Comparison of ENCODE assay signal across 31 cellular contexts in the genomic region with DNA sequence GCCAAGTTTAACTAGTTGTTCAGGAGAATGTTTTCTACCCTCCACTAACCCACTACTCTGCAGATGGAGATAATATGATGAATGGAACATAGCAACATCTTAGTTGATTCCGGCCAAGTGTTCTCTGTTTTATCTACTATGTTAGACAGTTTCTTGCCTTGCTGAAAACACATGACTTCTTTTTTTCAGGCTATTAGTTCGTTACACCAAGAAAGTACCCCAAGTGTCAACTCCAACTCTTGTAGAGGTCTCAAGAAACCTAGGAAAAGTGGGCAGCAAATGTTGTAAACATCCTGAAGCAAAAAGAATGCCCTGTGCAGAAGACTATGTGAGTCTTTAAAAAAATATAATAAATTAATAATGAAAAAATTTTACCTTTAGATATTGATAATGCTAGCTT. TPM values are rescaled to one million over a fixed set of nuclear protein-coding genes. Genes with fewer than 3 reads are reported as not detected.
"Had no signal": no experiment of that assay in that cellular context is flagged by ENCODE, and none has a peak within 500 bp of the region (broad histone marks: within the 10 kb centered on the region; RNA-seq: fewer than 3 reads in every experiment).

No MANE protein-coding gene starts in this region.

- H3K9me3 ChIP-seq: stomach, suprapubic skin, testis, thoracic aorta, thyroid gland, tibial artery, tibial nerve, transverse colon, upper lobe of left lung, upper lobe of right lung, uterus, vagina had no signal

- FAIRE-seq: urothelium cell line had no signal

- H3K27me3 ChIP-seq: stomach, suprapubic skin, testis, thyroid gland, tibial artery, tibial nerve, transverse colon, upper lobe of left lung, upper lobe of right lung, uterus, vagina had no signal

- H3K36me3 ChIP-seq: stomach, suprapubic skin, thoracic aorta, thyroid gland, tibial artery, tibial nerve, transverse colon, upper lobe of left lung, upper lobe of right lung, uterus, vagina had no signal

- H3K4me1 ChIP-seq: stomach, suprapubic skin, testis, thyroid gland, tibial artery, tibial nerve, transverse colon, upper lobe of left lung, upper lobe of right lung, uterus, vagina had no signal

- H3K27ac ChIP-seq: stomach, suprapubic skin, testis, thoracic aorta, thyroid gland, tibial artery, tibial nerve, transverse colon, upper lobe of left lung, upper lobe of right lung, uterus, vagina had no signal

- DNase-seq: stimulated activated CD4-positive, alpha-beta T cell treated with anti-CD3 and anti-CD28 coated beads, Interleukin-2, amount 100 ng/mL, for 48 hours; stimulated activated CD4-positive, alpha-beta T cell treated with anti-CD3 and anti-CD28 coated beads, Interleukin-4, amount 100 ng/mL, for 1 hour; stimulated activated CD4-positive, alpha-beta T cell treated with anti-CD3 and anti-CD28 coated beads, Interleukin-4, amount 100 ng/mL, for 24 hours; stimulated activated CD4-positive, alpha-beta T cell treated with anti-CD3 and anti-CD28 coated beads, Interleukin-4, amount 100 ng/mL, for 4 hours; stimulated activated CD8-positive, alpha-beta memory T cell treated with anti-CD3 and anti-CD28 coated beads, Interleukin-4, amount 100 ng/mL, for 48 hours; stimulated activated naive B cell treated with anti-CD40 and anti-IgM and Interleukin-4, amounts not matched to agents 10 μg/mL and 1 μg/mL and 100 μg/mL, for 72 hours; stimulated activated naive CD4-positive, alpha-beta T cell; stimulated activated naive CD4-positive, alpha-beta T cell treated with Interleukin-2 at 50 U/mL for 16 hours; stimulated activated naive CD8-positive, alpha-beta T cell treated with anti-CD3 and anti-CD28 coated beads, Interleukin-15, amount 100 ng/mL, for 72 hours; stimulated activated naive CD8-positive, alpha-beta T cell treated with anti-CD3 and anti-CD28 coated beads, Interleukin-15, Interleukin-2, amounts not matched to agents 100 U/mL and 50 U/mL, for 24 hours; stomach; substantia nigra; testis; thyroid gland; tibial artery; transverse colon; trophoblast cell; upper lobe of left lung; upper lobe of right lung; uterus had no signal

- H3K4me3 ChIP-seq: stomach, suprapubic skin, testis, thoracic aorta, thyroid gland, tibial artery, tibial nerve, transverse colon, upper lobe of left lung, upper lobe of right lung, uterus, vagina had no signal

- ATAC-seq: stimulated activated effector memory CD8-positive, alpha-beta T cell treated with anti-CD3 and anti-CD28 coated beads, Interleukin-12 subunit alpha, Interleukin-12 subunit beta, amount 100 ng/mL, for 72 hours; stimulated activated memory B cell treated with anti-CD40 and anti-IgM and Interleukin-4, amounts not matched to agents 10 μg/mL and 1 μg/mL and 100 μg/mL, for 72 hours; stimulated activated naive B cell treated with anti-CD40 and anti-IgM and Interleukin-4, amounts not matched to agents 10 μg/mL and 1 μg/mL and 100 μg/mL, for 72 hours; stimulated activated naive CD8-positive, alpha-beta T cell treated with anti-CD3 and anti-CD28 coated beads, Interleukin-15, amount 100 ng/mL, for 72 hours; stimulated activated naive CD8-positive, alpha-beta T cell treated with anti-CD3 and anti-CD28 coated beads, Interleukin-15, Interleukin-2, amounts not matched to agents 100 U/mL and 50 U/mL, for 24 hours; upper lobe of right lung had no signal

RNA-seq across cellular contexts. Expression of gene ALB, which starts 13.3 kb away (rescaled TPM):
- total RNA-seq: thoracic aorta, vagina had no signal

RNA-seq across cellular contexts. Expression of gene AFP, which starts 18.7 kb away (rescaled TPM):
- total RNA-seq: subcutaneous adipose tissue, suprapubic skin, temporal lobe, testis, thoracic aorta, thyroid gland, tibial nerve, transverse colon, upper lobe of right lung, ureter, urinary bladder, uterus, vagina had no signal
- polyA plus RNA-seq: stomach, urinary bladder had no signal
